In genomic region chr6:30100585-30101422, GRCh38 we compare ENCODE assay signal across 9 cellular contexts. TPM values are rescaled to one million over a fixed set of nuclear protein-coding genes. Genes with fewer than 3 reads are reported as not detected.
A peak's percentile ranks its signal among the peaks of the same experiment; 100 is the strongest.
DNase-seq lines count a peak whose midpoint lies in the region; ATAC-seq and TF ChIP-seq lines count a peak whose summit lies in the region.
"Had no signal": no experiment of that assay in that cellular context is flagged by ENCODE, and none has a peak within 500 bp of the region (broad histone marks: within the 10 kb centered on the region; RNA-seq: fewer than 3 reads in every experiment).

No MANE protein-coding gene starts in this region.

- peaks cover 57% of the 10 kb centered on the region for H3K4me1 Mint-ChIP-seq in stimulated activated naive CD8-positive, alpha-beta T cell treated with anti-CD3 and anti-CD28 coated beads, Interleukin-15, amount 100 ng/mL, for 72 hours

- no peaks in the 10 kb centered on the region for H3K9me2 ChIP-seq in MM.1S (replicated peaks; ENCODE audit: insufficient read depth, low read length)

- peaks cover 15% of the 10 kb centered on the region for H3K4me1 ChIP-seq in MM.1S (ENCODE audit: low read length)

- peaks cover 77% of the 10 kb centered on the region for H3K27me3 Mint-ChIP-seq in stimulated activated naive CD8-positive, alpha-beta T cell treated with anti-CD3 and anti-CD28 coated beads, Interleukin-15, amount 100 ng/mL, for 72 hours

- H3K36me3 ChIP-seq in MM.1S (replicated peaks; ENCODE audit: insufficient read depth, low read length) = no peaks in the 10 kb centered on the region

- no peak for TF ChIP-seq CTCF in MM.1S (IDR thresholded peaks at IDR 0.05; ENCODE audit: low read length)

- H4K20me1 ChIP-seq in MM.1S (ENCODE audit: insufficient read depth, low read length) = no peaks in the 10 kb centered on the region

- no peaks in the 10 kb centered on the region for H3K79me2 ChIP-seq in MM.1S (ENCODE audit: low read length)

- H3K4me2 ChIP-seq in MM.1S (ENCODE audit: low read depth, low read length) = peak overlapping the region; percentile 100

- DNase-seq in COLO668 (lab: John Stamatoyannopoulos, UW; ENCODE audit: unreplicated experiment) = peak; percentile 61
- no peak for DNase-seq in MM.1S
- DNase-seq in astrocyte of the hippocampus (ENCODE audit: low read depth, low spot score) = peak; percentile 10
- peak; percentile 80 to 83 for DNase-seq in left colon
- no peak for DNase-seq in stimulated activated naive CD8-positive, alpha-beta T cell treated with anti-CD3 and anti-CD28 coated beads, Interleukin-15, amount 100 ng/mL, for 72 hours
- no peak for DNase-seq in NCI-H510A (lab: John Stamatoyannopoulos, UW)

- peaks cover 47% of the 10 kb centered on the region for H3K27me3 ChIP-seq in MM.1S (replicated peaks; ENCODE audit: insufficient read depth, low read length)

- peaks cover 15% of the 10 kb centered on the region for H3F3A ChIP-seq in MM.1S (ENCODE audit: insufficient read depth, low read length)

- no peaks in the 10 kb centered on the region for H3K9me3 ChIP-seq in MM.1S (replicated peaks; ENCODE audit: insufficient read depth, low read length)

- intact Hi-C loops in left colon (cut with DNase I, micrococcal nuclease) = no loop called here

- H3K27ac ChIP-seq in MM.1S (ENCODE audit: low read length) = no peak overlapping the region

- H3K4me3 ChIP-seq in MM.1S (ENCODE audit: low read length) = peak overlapping the region; percentile 59

- ATAC-seq in left colon = peak; percentile 68
- no peak for ATAC-seq in stimulated activated naive CD8-positive, alpha-beta T cell treated with anti-CD3 and anti-CD28 coated beads, Interleukin-15, amount 100 ng/mL, for 72 hours
- no peak for ATAC-seq in GM19452 (IDR thresholded peaks at IDR 0.05; ENCODE audit: unreplicated experiment)
- no peak for ATAC-seq in GM21529 (IDR thresholded peaks at IDR 0.05; ENCODE audit: unreplicated experiment)

- H2AFZ ChIP-seq in MM.1S (ENCODE audit: low read length) = peak overlapping the region; percentile 94

- H3K9me3 Mint-ChIP-seq in stimulated activated naive CD8-positive, alpha-beta T cell treated with anti-CD3 and anti-CD28 coated beads, Interleukin-15, amount 100 ng/mL, for 72 hours = no peaks in the 10 kb centered on the region

- H3K9ac ChIP-seq in MM.1S (ENCODE audit: low read length) = peak overlapping the region; percentile 21; the same call in 1 of the 2 replicates

- H3K4me3 Mint-ChIP-seq in stimulated activated naive CD8-positive, alpha-beta T cell treated with anti-CD3 and anti-CD28 coated beads, Interleukin-15, amount 100 ng/mL, for 72 hours = peak overlapping the region; percentile 71 to 78

- H3K27ac Mint-ChIP-seq in stimulated activated naive CD8-positive, alpha-beta T cell treated with anti-CD3 and anti-CD28 coated beads, Interleukin-15, amount 100 ng/mL, for 72 hours = peak overlapping the region in 1 of 2 donors; percentile 6

RNA-seq across cellular contexts. Expression of gene TRIM31, which starts 12.1 kb away (rescaled TPM):
- total RNA-seq in left colon = 100 to 1,000 TPM in 1 of 2 donors, 10 to 100 TPM in 1; 80.0 to 278 TPM
- total RNA-seq: glomerular endothelial cell had no signal

RNA-seq across cellular contexts. Expression of gene RNF39, which starts 25.2 kb away (rescaled TPM):
- under 1 TPM in 1 of 2 donors, not detected in 1; 0.58 TPM for total RNA-seq in left colon
- total RNA-seq: glomerular endothelial cell had no signal

RNA-seq across cellular contexts. Expression of gene PPP1R11, which starts 33.8 kb away (rescaled TPM):
- total RNA-seq in left colon = 10 to 100 TPM; 89.5 to 92.9 TPM

RNA-seq across cellular contexts. Expression of gene TRIM40, which starts 35.1 kb away (rescaled TPM):
- total RNA-seq in left colon = 10 to 100 TPM; 13.2 to 30.7 TPM
- total RNA-seq: glomerular endothelial cell had no signal

RNA-seq across cellular contexts. Expression of gene POLR1H, which starts 39.7 kb away (rescaled TPM):
- total RNA-seq in left colon = 10 to 100 TPM; 25.6 to 26.2 TPM

Comparison
In these comparisons a context has a peak if more than half of its experiments do, and no peak if none do; other contexts are left out.
1. DNase-seq: peak in COLO668 (single experiment), astrocyte of the hippocampus (single experiment) and left colon (2 of 2); none in MM.1S (single experiment), stimulated activated naive CD8-positive, alpha-beta T cell treated with anti-CD3 and anti-CD28 coated beads, Interleukin-15, amount 100 ng/mL, for 72 hours (0 of 2) and NCI-H510A (single experiment).